ENCODE assay signal across 17 cellular contexts in genomic region chr4:140137654-140138053, GRCh38. TPM values are rescaled to one million over a fixed set of nuclear protein-coding genes. Genes with fewer than 3 reads are reported as not detected.
A peak's percentile ranks its signal among the peaks of the same experiment; 100 is the strongest.
DNase-seq lines count a peak whose midpoint lies in the region; ATAC-seq, FAIRE-seq and TF ChIP-seq lines count a peak whose summit lies in the region.
"Had no signal": no experiment of that assay in that cellular context is flagged by ENCODE, and none has a peak within 500 bp of the region (broad histone marks: within the 10 kb centered on the region; RNA-seq: fewer than 3 reads in every experiment).

No MANE protein-coding gene starts in this region.

- peak overlapping the region; percentile 19 for H3K27ac Mint-ChIP-seq in activated naive CD4-positive, alpha-beta T cell treated with anti-CD3 and anti-CD28 coated beads for 36 hours
- peak overlapping the region; percentile 88 for H3K27ac Mint-ChIP-seq in type B pancreatic cell
- H3K27ac Mint-ChIP-seq: IgD-negative memory B cell had no signal

- CTCF ChIA-PET in activated naive CD4-positive, alpha-beta T cell treated with anti-CD3 and anti-CD28 coated beads for 36 hours (lab: Charles Lee) = no interaction called here

- DNase-seq in activated naive CD4-positive, alpha-beta T cell treated with anti-CD3 and anti-CD28 coated beads for 36 hours = peak; percentile 17
- DNase-seq in activated naive CD4-positive, alpha-beta T cell treated with Interleukin-2 at 50 U/mL for 16 hours = no peak
- DNase-seq in astrocyte of the spinal cord (ENCODE audit: low read depth, low spot score) (peak; percentile 65), kidney glomerular epithelial cell (lab: John Stamatoyannopoulos, UW) (peak; percentile 74), type B pancreatic cell (ENCODE audit: extremely low spot score, unreplicated experiment) (no peak), D721Med (ENCODE audit: insufficient read length, low spot score) (no peak), head of caudate nucleus (no peak)
- DNase-seq: activated T-cell treated with anti-CD3 and anti-CD28 coated beads, Interleukin-2, amount 50 U/mL, for 48 hours; esophagus squamous epithelium; H7; left ventricle myocardium inferior; NCI-H187 had no signal

- no peak overlapping the region for H3K4me3 ChIP-seq in astrocyte of the spinal cord (ENCODE audit: low read depth, low read length)
- H3K4me3 ChIP-seq: esophagus squamous epithelium, left ventricle myocardium inferior, vagina had no signal

- peaks cover 2% of the 10 kb centered on the region for H3K27me3 Mint-ChIP-seq in activated naive CD4-positive, alpha-beta T cell treated with anti-CD3 and anti-CD28 coated beads for 36 hours (ENCODE audit: low read depth)
- H3K27me3 Mint-ChIP-seq in type B pancreatic cell = no peaks in the 10 kb centered on the region

- intact Hi-C loops in activated naive CD4-positive, alpha-beta T cell treated with anti-CD3 and anti-CD28 coated beads for 36 hours (cut with micrococcal nuclease) = no loop called here
- intact Hi-C loops in head of caudate nucleus (cut with DNase I) = no loop called here

- H3K4me1 Mint-ChIP-seq in activated naive CD4-positive, alpha-beta T cell treated with anti-CD3 and anti-CD28 coated beads for 36 hours (ENCODE audit: low read depth) = peaks cover 19% of the 10 kb centered on the region
- H3K4me1 Mint-ChIP-seq in type B pancreatic cell (ENCODE audit: unreplicated experiment) = peaks cover 41% of the 10 kb centered on the region
- H3K4me1 Mint-ChIP-seq: IgD-negative memory B cell had no signal

- no peaks in the 10 kb centered on the region for H3K36me3 Mint-ChIP-seq in activated naive CD4-positive, alpha-beta T cell treated with anti-CD3 and anti-CD28 coated beads for 36 hours (ENCODE audit: low read depth)
- H3K36me3 Mint-ChIP-seq in type B pancreatic cell = peaks cover 12% of the 10 kb centered on the region
- H3K36me3 Mint-ChIP-seq: IgD-negative memory B cell had no signal

- no peak overlapping the region for H3K4me3 Mint-ChIP-seq in activated naive CD4-positive, alpha-beta T cell treated with anti-CD3 and anti-CD28 coated beads for 36 hours
- H3K4me3 Mint-ChIP-seq in type B pancreatic cell = peak overlapping the region; percentile 72
- H3K4me3 Mint-ChIP-seq: central memory CD8-positive, alpha-beta T cell; IgD-negative memory B cell had no signal

- TF ChIP-seq CTCF in astrocyte of the spinal cord (IDR thresholded peaks at IDR 0.05; ENCODE audit: low read depth, low read length) (no peak), type B pancreatic cell (conservative IDR thresholded peaks at IDR 0.05) (no peak), D721Med (IDR thresholded peaks at IDR 0.05; ENCODE audit: insufficient read depth, missing control alignments) (no peak)

- FAIRE-seq in D721Med (lab: Jason Lieb, UNC) = no peak

- in situ Hi-C loops in astrocyte of the spinal cord (cut with HindIII; ENCODE audit: low sequenced_read_pairs) = no loop called here

- no peak for ATAC-seq in HG03175 (IDR thresholded peaks at IDR 0.05; ENCODE audit: unreplicated experiment)
- ATAC-seq: activated CD4-positive, CD25-positive, alpha-beta regulatory T cell treated with anti-CD3 and anti-CD28 coated beads, Interleukin-2, amount 50 U/mL, for 24 hours had no signal

- H3K9me3 Mint-ChIP-seq in activated naive CD4-positive, alpha-beta T cell treated with anti-CD3 and anti-CD28 coated beads for 36 hours = no peaks in the 10 kb centered on the region
- peaks cover 7% of the 10 kb centered on the region for H3K9me3 Mint-ChIP-seq in type B pancreatic cell
- H3K9me3 Mint-ChIP-seq: central memory CD8-positive, alpha-beta T cell; IgD-negative memory B cell had no signal

RNA-seq across cellular contexts. Expression of gene MAML3, which starts 16.3 kb away (rescaled TPM):
- total RNA-seq in activated naive CD4-positive, alpha-beta T cell treated with anti-CD3 and anti-CD28 coated beads for 36 hours = under 1 TPM; 0.52 to 0.76 TPM
- 21.8 and 26.9 TPM in 2 replicates for total RNA-seq in type B pancreatic cell (ENCODE audit: low replicate concordance)

Comparison
In these comparisons a context has a peak if more than half of its experiments do, and no peak if none do; other contexts are left out.
1. DNase-seq: peak in activated naive CD4-positive, alpha-beta T cell treated with anti-CD3 and anti-CD28 coated beads for 36 hours (single experiment), astrocyte of the spinal cord (single experiment) and kidney glomerular epithelial cell (single experiment); none in activated naive CD4-positive, alpha-beta T cell treated with Interleukin-2 at 50 U/mL for 16 hours (single experiment), type B pancreatic cell (single experiment), D721Med (single experiment) and head of caudate nucleus (0 of 42).
2. RNA of gene MAML3, which starts 16.3 kb away (total RNA-seq): 21.8 to 26.9 TPM in type B pancreatic cell; 0.52 to 0.76 TPM in activated naive CD4-positive, alpha-beta T cell treated with anti-CD3 and anti-CD28 coated beads for 36 hours; every median in the first group is over 10 times any median in the second.